In the genomic region with DNA sequence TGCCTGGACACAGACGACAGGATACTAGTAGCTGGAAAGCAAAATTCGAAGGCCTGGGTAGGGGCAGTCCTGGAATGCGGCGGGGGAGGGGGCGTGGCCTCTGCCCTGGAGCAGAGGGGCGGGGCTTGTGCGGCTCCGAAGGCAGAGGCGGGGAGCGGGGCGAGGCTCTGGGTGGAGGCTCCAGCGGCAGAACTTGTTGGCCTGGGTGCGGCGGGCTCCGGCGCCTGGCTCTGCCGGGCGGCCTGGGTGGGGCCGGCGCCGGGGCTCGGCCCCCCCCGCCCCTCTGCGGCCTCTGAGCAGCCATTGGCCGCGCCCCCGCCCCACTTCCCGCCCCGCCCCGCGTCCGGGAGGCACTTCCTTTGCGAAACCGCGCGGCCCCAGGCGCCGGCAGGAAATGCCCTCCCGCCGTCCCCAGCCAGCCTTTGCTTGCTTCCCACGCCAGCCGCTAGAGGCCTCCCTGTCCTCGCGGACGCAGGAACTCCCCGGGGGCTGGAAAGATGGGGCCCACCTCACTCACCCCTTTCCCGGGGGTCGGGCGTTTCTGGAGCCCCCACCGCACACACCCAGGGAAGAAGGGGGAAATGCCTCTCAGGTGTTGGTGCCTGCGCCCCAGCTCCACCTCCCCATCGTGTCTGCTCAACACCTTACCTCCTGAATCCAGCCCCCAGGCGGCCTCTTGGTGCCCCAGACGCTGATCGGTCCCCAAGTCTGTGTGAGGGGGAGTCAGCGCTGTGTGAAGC, we compare ENCODE assay signal across 1 cellular context.
TF ChIP-seq lines count a peak whose summit lies in the region.

No MANE protein-coding gene starts in this region.

TF ChIP-seq in K562, 482 proteins besides CTCF, POLR2A, EP300 and RAD21 (continued from another document and continues in another):
- TF ChIP-seq, protein P1, sequence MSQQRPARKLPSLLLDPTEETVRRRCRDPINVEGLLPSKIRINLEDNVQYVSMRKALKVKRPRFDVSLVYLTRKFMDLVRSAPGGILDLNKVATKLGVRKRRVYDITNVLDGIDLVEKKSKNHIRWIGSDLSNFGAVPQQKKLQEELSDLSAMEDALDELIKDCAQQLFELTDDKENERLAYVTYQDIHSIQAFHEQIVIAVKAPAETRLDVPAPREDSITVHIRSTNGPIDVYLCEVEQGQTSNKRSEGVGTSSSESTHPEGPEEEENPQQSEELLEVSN (IDR thresholded peaks at IDR 0.05; ENCODE audit: borderline replicate concordance in 1 of 2, extremely low read depth in 1 of 2, insufficient read depth in 1 of 2, insufficient read length in 1 of 2, low read depth in 1 of 2, low read length in 1 of 2, poor library complexity in 1 of 2, severe bottlenecking in 1 of 2), result peak in 1 of 2 experiments; percentile 4
- TF ChIP-seq TAL1 (IDR thresholded peaks at IDR 0.05), result no peak
- TF ChIP-seq TAF15 (IDR thresholded peaks at IDR 0.05; ENCODE audit: low read depth, low read length), result no peak
- peak; percentile 51; the same call in 1 of the 2 replicates for TF ChIP-seq ZBTB40 (IDR thresholded peaks at IDR 0.05)
- TF ChIP-seq ZBTB40 (CRISPR knock-in tag; IDR thresholded peaks at IDR 0.05), result no peak
- TF ChIP-seq SMAD1 (IDR thresholded peaks at IDR 0.05; ENCODE audit: low read depth, low read length, partially characterized antibody), result no peak
- TF ChIP-seq ZNF583 (CRISPR knock-in tag; IDR thresholded peaks at IDR 0.05), result no peak
- TF ChIP-seq RFX7 (CRISPR knock-in tag; IDR thresholded peaks at IDR 0.05), result peak; percentile 69; the same call in 1 of the 2 replicates
- no peak for TF ChIP-seq ZNF41 (CRISPR knock-in tag; conservative IDR thresholded peaks at IDR 0.05)
- peak; percentile 39; the same call in 1 of the 2 replicates for TF ChIP-seq ZNF592 (IDR thresholded peaks at IDR 0.05)
- TF ChIP-seq ZNF395 (CRISPR knock-in tag; IDR thresholded peaks at IDR 0.05), result 0 out of 2 replicates have a peak, but pooled peaks have one; percentile 56
- no peak for TF ChIP-seq ZKSCAN3 (CRISPR knock-in tag; IDR thresholded peaks at IDR 0.05)
- no peak for TF ChIP-seq FOXA1 (IDR thresholded peaks at IDR 0.05; ENCODE audit: borderline replicate concordance)
- 0 out of 2 replicates have a peak, but pooled peaks have one; percentile 56 for TF ChIP-seq RHOXF2B (CRISPR knock-in tag; conservative IDR thresholded peaks at IDR 0.05)
- peak; percentile 55 for TF ChIP-seq ELF4 (CRISPR knock-in tag; IDR thresholded peaks at IDR 0.05)
- TF ChIP-seq USF1 (CRISPR knock-in tag; IDR thresholded peaks at IDR 0.05), result no peak
- TF ChIP-seq SRSF3 (IDR thresholded peaks at IDR 0.05; ENCODE audit: insufficient read depth, low read length), result no peak
- no peak for TF ChIP-seq RBM39 (optimal IDR thresholded peaks at IDR 0.05; ENCODE audit: low read depth, low read length)
- no peak for TF ChIP-seq BDP1 (IDR thresholded peaks at IDR 0.05; ENCODE audit: insufficient read depth, insufficient read length)
- peak; percentile 74; the same call in 1 of the 2 replicates for TF ChIP-seq ILF3 (IDR thresholded peaks at IDR 0.05; ENCODE audit: borderline replicate concordance)
- TF ChIP-seq HDAC6 (IDR thresholded peaks at IDR 0.05; ENCODE audit: low read depth, low read length), result no peak
- no peak for TF ChIP-seq MIER1 (IDR thresholded peaks at IDR 0.05; ENCODE audit: low read depth)
- TF ChIP-seq, protein P2, sequence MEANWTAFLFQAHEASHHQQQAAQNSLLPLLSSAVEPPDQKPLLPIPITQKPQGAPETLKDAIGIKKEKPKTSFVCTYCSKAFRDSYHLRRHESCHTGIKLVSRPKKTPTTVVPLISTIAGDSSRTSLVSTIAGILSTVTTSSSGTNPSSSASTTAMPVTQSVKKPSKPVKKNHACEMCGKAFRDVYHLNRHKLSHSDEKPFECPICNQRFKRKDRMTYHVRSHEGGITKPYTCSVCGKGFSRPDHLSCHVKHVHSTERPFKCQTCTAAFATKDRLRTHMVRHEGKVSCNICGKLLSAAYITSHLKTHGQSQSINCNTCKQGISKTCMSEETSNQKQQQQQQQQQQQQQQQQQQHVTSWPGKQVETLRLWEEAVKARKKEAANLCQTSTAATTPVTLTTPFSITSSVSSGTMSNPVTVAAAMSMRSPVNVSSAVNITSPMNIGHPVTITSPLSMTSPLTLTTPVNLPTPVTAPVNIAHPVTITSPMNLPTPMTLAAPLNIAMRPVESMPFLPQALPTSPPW (CRISPR knock-in tag; IDR thresholded peaks at IDR 0.05), result peak; percentile 97
- no peak for TF ChIP-seq ZBTB34 (CRISPR knock-in tag; IDR thresholded peaks at IDR 0.05)
- TF ChIP-seq SNRNP70 (optimal IDR thresholded peaks at IDR 0.05; ENCODE audit: low read depth, low read length), result no peak
- TF ChIP-seq DPF2 (IDR thresholded peaks at IDR 0.05), result no peak
